ENCODE assay signal across 17 cellular contexts in genomic region chr1:174892016-174892415, GRCh38.
A peak's percentile ranks its signal among the peaks of the same experiment; 100 is the strongest.
DNase-seq lines count a peak whose midpoint lies in the region; ATAC-seq and TF ChIP-seq lines count a peak whose summit lies in the region.
"Had no signal": no experiment of that assay in that cellular context is flagged by ENCODE, and none has a peak within 500 bp of the region (broad histone marks: within the 10 kb centered on the region; RNA-seq: fewer than 3 reads in every experiment).

No MANE protein-coding gene starts in this region.

- no peaks in the 10 kb centered on the region for H3K27me3 Mint-ChIP-seq in WTC11 (ENCODE audit: low read depth)
- H3K27me3 Mint-ChIP-seq: CD4-positive, CD25-positive, alpha-beta regulatory T cell; IgD-negative memory B cell had no signal

- H3K4me3 ChIP-seq in heart right ventricle (no peak overlapping the region), right cardiac atrium (ENCODE audit: low read length) (no peak overlapping the region)
- H3K4me3 ChIP-seq: BLaER1 treated with 17β-estradiol and CSF1 and Interleukin-3, amounts not matched to agents 10 nM and 100 nM; GM23248 had no signal

- 82 to 85% methylated on average over 15 of the region's 15 CpGs for WGBS in heart right ventricle, 2 donors
- 85% methylated on average over 15 of the region's 15 CpGs for WGBS in right cardiac atrium

- CTCF ChIA-PET in WTC11 (lab: Charles Lee) = interaction anchor here (0.6 to 0.7 kb wide), 2 partner anchors 9 to 427 kb away, joined by 3 read pairs; no protein-coding TSS in a partner anchor

- H3K4me1 ChIP-seq in heart right ventricle = peaks cover 0 to 15% (median 6%) of the 10 kb centered on the region in 9 donors
- no peaks in the 10 kb centered on the region for H3K4me1 ChIP-seq in right cardiac atrium (ENCODE audit: control insufficient read depth, insufficient read depth, low read length)
- H3K4me1 ChIP-seq: BLaER1 treated with 17β-estradiol and CSF1 and Interleukin-3, amounts not matched to agents 10 nM and 100 nM had no signal

- H3K9me3 ChIP-seq in heart right ventricle = peaks cover 0 to 3% (median 0%) of the 10 kb centered on the region in 11 donors
- no peaks in the 10 kb centered on the region for H3K9me3 ChIP-seq in right cardiac atrium (ENCODE audit: control insufficient read depth, low read length)

- H3K36me3 ChIP-seq in heart right ventricle = no peaks in the 10 kb centered on the region

- H3K27ac ChIP-seq in heart right ventricle (peak overlapping the region in 3 of 10 donors; percentile 13 to 44 (median 42)), right cardiac atrium (ENCODE audit: low read length) (no peak overlapping the region)
- H3K27ac ChIP-seq: BLaER1 treated with 17β-estradiol and CSF1 and Interleukin-3, amounts not matched to agents 10 nM and 100 nM; GM23248 had no signal

- DNase-seq in D341Med (ENCODE audit: low spot score) (peak; percentile 30), WTC11 (ENCODE audit: low spot score) (no peak), heart right ventricle (peak; percentile 18 to 26), right cardiac atrium (peak in 2 of 3 donors; percentile 73 to 79), medulla oblongata (ENCODE audit: extremely low spot score) (no peak), NCI-H82 (lab: John Stamatoyannopoulos, UW) (no peak), activated gamma-delta T cell treated with Interleukin-2 at 50 U/mL for 16 hours (no peak), EL (no peak)
- DNase-seq: ACHN; CD4-positive, CD25-positive, alpha-beta regulatory T cell; DMS 273 treated with DMSO at 0.1 percent for 48 hours; DMS79 treated with DMSO at 0.1 percent for 48 hours; GDM1; GM23248; H9 had no signal

- peaks cover 67% of the 10 kb centered on the region for H3K36me3 Mint-ChIP-seq in WTC11

- no peaks in the 10 kb centered on the region for H3K27me3 ChIP-seq in heart right ventricle
- no peaks in the 10 kb centered on the region for H3K27me3 ChIP-seq in right cardiac atrium (ENCODE audit: control insufficient read depth, insufficient read depth)
- H3K27me3 ChIP-seq: BLaER1 treated with 17β-estradiol and CSF1 and Interleukin-3, amounts not matched to agents 10 nM and 100 nM had no signal

- H3K27ac Mint-ChIP-seq in WTC11 = peak overlapping the region; percentile 91
- H3K27ac Mint-ChIP-seq: CD4-positive, CD25-positive, alpha-beta regulatory T cell; IgD-negative memory B cell had no signal

- H3K9me3 Mint-ChIP-seq in WTC11 = peaks cover 7% of the 10 kb centered on the region
- H3K9me3 Mint-ChIP-seq: CD4-positive, CD25-positive, alpha-beta regulatory T cell had no signal

- no peaks in the 10 kb centered on the region for H3K4me1 Mint-ChIP-seq in WTC11
- H3K4me1 Mint-ChIP-seq: IgD-negative memory B cell had no signal

- POLR2A ChIA-PET in WTC11 (lab: Charles Lee) = interaction anchor here (1.6 kb wide), 1 partner anchor 10 kb away, joined by 3 read pairs; no protein-coding TSS in a partner anchor

- ATAC-seq in WTC11 (no peak), heart right ventricle (peak in 7 of 8 donors; percentile 29 to 89 (median 86)), right cardiac atrium (peak; percentile 72 to 94)

- TF ChIP-seq CTCF in WTC11 (IDR thresholded peaks at IDR 0.05) (no peak), heart right ventricle (IDR thresholded peaks at IDR 0.05) (no peak)

- H3K4me3 Mint-ChIP-seq in WTC11 = no peak overlapping the region
- H3K4me3 Mint-ChIP-seq: CD4-positive, CD25-positive, alpha-beta regulatory T cell; H9; IgD-negative memory B cell had no signal

- intact Hi-C loops in heart right ventricle (cut with DNase I) (no loop called here), right cardiac atrium (cut with DNase I) (no loop called here)

TF ChIP-seq in WTC11, 78 proteins besides CTCF, POLR2A, EP300 and RAD21 (continues in another document):
- no peak for TF ChIP-seq ATF3 (CRISPR knock-in tag; conservative IDR thresholded peaks at IDR 0.05)
- no peak for TF ChIP-seq ZBTB21 (CRISPR knock-in tag; IDR thresholded peaks at IDR 0.05; ENCODE audit: borderline replicate concordance)
- no peak for TF ChIP-seq HMGXB4 (CRISPR knock-in tag; IDR thresholded peaks at IDR 0.05)
- TF ChIP-seq ZSCAN18 (CRISPR knock-in tag; IDR thresholded peaks at IDR 0.05) = no peak
- no peak for TF ChIP-seq ZNF281 (CRISPR knock-in tag; IDR thresholded peaks at IDR 0.05)
- TF ChIP-seq ZBTB43 (CRISPR knock-in tag; IDR thresholded peaks at IDR 0.05) = no peak
- TF ChIP-seq CBFB (CRISPR knock-in tag; IDR thresholded peaks at IDR 0.05; ENCODE audit: low read depth) = no peak
- TF ChIP-seq PRRX2 (CRISPR knock-in tag; IDR thresholded peaks at IDR 0.05) = no peak
- no peak for TF ChIP-seq EMX1 (CRISPR knock-in tag; IDR thresholded peaks at IDR 0.05)
- TF ChIP-seq ZNF423 (CRISPR knock-in tag; IDR thresholded peaks at IDR 0.05) = no peak
- no peak for TF ChIP-seq CREM (CRISPR knock-in tag; IDR thresholded peaks at IDR 0.05)
- no peak for TF ChIP-seq CDX4 (CRISPR knock-in tag; IDR thresholded peaks at IDR 0.05; ENCODE audit: borderline replicate concordance)

Comparison
In these comparisons a context has a peak if more than half of its experiments do, and no peak if none do; other contexts are left out.
1. DNase-seq: peak in D341Med (single experiment), heart right ventricle (2 of 2) and right cardiac atrium (2 of 3); none in WTC11 (single experiment), medulla oblongata (single experiment), NCI-H82 (single experiment), activated gamma-delta T cell treated with Interleukin-2 at 50 U/mL for 16 hours (single experiment) and EL (single experiment).